ENCODE assay signal across 15 cellular contexts in the genomic region with DNA sequence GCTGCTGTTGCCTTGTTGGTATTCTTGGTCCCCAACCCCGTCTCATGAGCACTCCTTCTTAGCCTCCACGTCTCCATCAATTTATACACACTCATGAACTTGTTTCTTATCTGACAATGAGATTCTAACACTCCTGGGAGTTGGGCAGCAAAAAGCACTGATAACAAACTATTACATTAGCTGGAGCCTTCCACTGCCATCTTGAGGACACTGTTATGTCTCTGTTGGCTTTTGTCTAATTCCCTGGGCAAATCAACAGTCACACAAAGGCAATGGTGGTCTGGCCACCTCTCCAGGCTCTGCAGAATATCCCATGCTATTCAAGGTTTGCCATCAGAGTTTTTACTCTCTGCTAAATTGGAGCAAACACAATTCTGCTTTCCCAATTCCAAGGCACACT.
"Had no signal": no experiment of that assay in that cellular context is flagged by ENCODE, and none has a peak within 500 bp of the region (broad histone marks: within the 10 kb centered on the region; RNA-seq: fewer than 3 reads in every experiment).

No MANE protein-coding gene starts in this region.

- H3K4me1 ChIP-seq: gastrocnemius medialis, heart left ventricle had no signal

- DNase-seq: activated CD4-positive, alpha-beta memory T cell treated with anti-CD3 and anti-CD28 coated beads, Interleukin-2, amount 10 ng/mL, durations not matched to agents 7 days and 5 days; activated CD4-positive, alpha-beta T cell treated with anti-CD3 and anti-CD28 coated beads for 36 hours; activated effector memory CD4-positive, alpha-beta T cell treated with Interleukin-2 at 50 U/mL for 16 hours; activated naive CD4-positive, alpha-beta T cell treated with anti-CD3 and anti-CD28 coated beads, Interleukin-2, amount 50 U/mL, for 16 hours; activated T-cell treated with anti-CD3 and anti-CD28 coated beads, Interleukin-2, amount 50 U/mL, for 24 hours; gastrocnemius medialis; heart left ventricle; mammary epithelial cell; naive thymus-derived CD8-positive, alpha-beta T cell; retina had no signal

- H3K27ac ChIP-seq: epithelial cell of prostate, gastrocnemius medialis, heart left ventricle, neutrophil, parathyroid adenoma had no signal

- H3K27me3 ChIP-seq: gastrocnemius medialis, heart left ventricle, neutrophil had no signal

- H3K79me2 ChIP-seq: parathyroid adenoma had no signal

- H3K9ac ChIP-seq: parathyroid adenoma had no signal

- H2AFZ ChIP-seq: parathyroid adenoma had no signal

- ATAC-seq: activated CD4-positive, alpha-beta T cell treated with anti-CD3 and anti-CD28 coated beads for 36 hours; gastrocnemius medialis; heart left ventricle; left lobe of liver; naive thymus-derived CD8-positive, alpha-beta T cell; stimulated activated memory B cell treated with anti-CD40 and anti-IgM and Interleukin-4, amounts not matched to agents 10 μg/mL and 1 μg/mL and 100 μg/mL, for 72 hours had no signal

- H3K36me3 ChIP-seq: gastrocnemius medialis, heart left ventricle, neutrophil had no signal

- H3K9me3 ChIP-seq: gastrocnemius medialis, neutrophil had no signal

- H3K4me3 ChIP-seq: gastrocnemius medialis, heart left ventricle had no signal
